ENCODE assay signal across 19 cellular contexts in genomic region chr4:113750734-113751133, GRCh38. TPM values are rescaled to one million over a fixed set of nuclear protein-coding genes. Genes with fewer than 3 reads are reported as not detected.
A peak's percentile ranks its signal among the peaks of the same experiment; 100 is the strongest.
DNase-seq lines count a peak whose midpoint lies in the region; ATAC-seq, FAIRE-seq and TF ChIP-seq lines count a peak whose summit lies in the region.
"Had no signal": no experiment of that assay in that cellular context is flagged by ENCODE, and none has a peak within 500 bp of the region (broad histone marks: within the 10 kb centered on the region; RNA-seq: fewer than 3 reads in every experiment).

No MANE protein-coding gene starts in this region.

- in situ Hi-C loops in HepG2 (cut with HindIII; ENCODE audit: extremely low pct_ligation_motif_present, low pct_unique_long_range_greater_than_20kb), result no loop called here

- peaks cover 27% of the 10 kb centered on the region for H3K4me1 Mint-ChIP-seq in T-helper 2 cell treated with Interferon-gamma antibody and Interleukin-4, amounts not matched to agents 5 μg/mL and 100 μg/mL, for 36 hours (ENCODE audit: low read depth)
- H3K4me1 Mint-ChIP-seq in type B pancreatic cell (ENCODE audit: unreplicated experiment), result peaks cover 8% of the 10 kb centered on the region
- peaks cover 11% of the 10 kb centered on the region for H3K4me1 Mint-ChIP-seq in neural progenitor cell

- H2AFZ ChIP-seq in HepG2 (ENCODE audit: low read length), result no peak overlapping the region
- H2AFZ ChIP-seq in neural progenitor cell (replicated peaks), result no peak overlapping the region
- H2AFZ ChIP-seq: GM23248 had no signal

- BruUV-seq in HepG2 (replicated peaks; lab: Mats Ljungman, UMichigan), result no TSS peak

- H3K9me3 Mint-ChIP-seq in T-helper 2 cell treated with Interferon-gamma antibody and Interleukin-4, amounts not matched to agents 5 μg/mL and 100 μg/mL, for 36 hours, result no peaks in the 10 kb centered on the region
- H3K9me3 Mint-ChIP-seq in type B pancreatic cell (no peaks in the 10 kb centered on the region), neural progenitor cell (no peaks in the 10 kb centered on the region)

- CTCF ChIA-PET in HepG2 (lab: Yijun Ruan, JAX; ENCODE audit: low intra/inter-chr PET ratio, low total read pairs), result no interaction called here

- intact Hi-C loops in HepG2 (cut with micrococcal nuclease; ENCODE audit: unreplicated experiment), result no loop called here
- intact Hi-C loops in right lobe of liver (cut with DNase I), result no loop called here
- intact Hi-C loops in kidney (cut with DNase I), result loop anchor here (10.0 kb wide), 1 partner anchor 206 kb away; no protein-coding TSS in a partner anchor

- WGBS in HepG2 (ENCODE audit: low lambda C conversion rate), result 100% methylated on average over 1 of the region's 1 CpG
- WGBS in right lobe of liver (ENCODE audit: insufficient coverage, low coverage, low lambda C conversion rate, missing lambda C conversion rate), result 100% methylated on average over 1 of the region's 1 CpG

- ATAC-seq in HepG2 (no peak), right lobe of liver (no peak)

- H3F3A ChIP-seq in neural progenitor cell (ENCODE audit: low read depth), result no peaks in the 10 kb centered on the region

- H3K4me1 ChIP-seq in HepG2 (ENCODE audit: insufficient read depth, low read length) (peaks cover 28% of the 10 kb centered on the region), right lobe of liver (no peaks in the 10 kb centered on the region), kidney (ENCODE audit: control insufficient read depth in 1 of 2, insufficient read depth in 1 of 2, low read depth in 1 of 2, low read length in 2 of 2) (no peaks in the 10 kb centered on the region), neural progenitor cell (peaks cover 7% of the 10 kb centered on the region)

- no peak overlapping the region for H3K4me3 Mint-ChIP-seq in T-helper 2 cell treated with Interferon-gamma antibody and Interleukin-4, amounts not matched to agents 5 μg/mL and 100 μg/mL, for 36 hours
- H3K4me3 Mint-ChIP-seq in type B pancreatic cell (no peak overlapping the region), neural progenitor cell (no peak overlapping the region)

- H3K27ac Mint-ChIP-seq in T-helper 2 cell treated with Interferon-gamma antibody and Interleukin-4, amounts not matched to agents 5 μg/mL and 100 μg/mL, for 36 hours, result peak overlapping the region; percentile 38
- H3K27ac Mint-ChIP-seq in type B pancreatic cell, result peak overlapping the region; percentile 60
- no peak overlapping the region for H3K27ac Mint-ChIP-seq in neural progenitor cell

- TF ChIP-seq CTCF in HepG2 (CRISPR knock-in tag; IDR thresholded peaks at IDR 0.05), result no peak
- no peak for TF ChIP-seq CTCF in right lobe of liver (IDR thresholded peaks at IDR 0.05)
- no peak for TF ChIP-seq CTCF in kidney (IDR thresholded peaks at IDR 0.05; ENCODE audit: borderline replicate concordance, extremely low read depth, insufficient read depth)
- no peak for TF ChIP-seq CTCF in type B pancreatic cell (conservative IDR thresholded peaks at IDR 0.05)
- TF ChIP-seq CTCF in neural progenitor cell (IDR thresholded peaks at IDR 0.05), result no peak

- POLR2A ChIA-PET in HepG2 (lab: Yijun Ruan, JAX), result no interaction called here

- H3K9ac ChIP-seq in HepG2 (ENCODE audit: insufficient read depth, low read depth, low read length), result no peak overlapping the region
- no peak overlapping the region for H3K9ac ChIP-seq in kidney (ENCODE audit: low read length in 2 of 2)
- no peak overlapping the region for H3K9ac ChIP-seq in neural progenitor cell
- H3K9ac ChIP-seq: BLaER1 treated with 17β-estradiol and CSF1 and Interleukin-3, amounts not matched to agents 10 nM and 100 nM; GM23248 had no signal

- H3K4me3 ChIP-seq in HepG2 (replicated peaks in 1 of 3; ENCODE audit: insufficient read depth in 1 of 3, low read depth in 2 of 3, low read length in 3 of 3), result no peak overlapping the region
- H3K4me3 ChIP-seq in right lobe of liver, result no peak overlapping the region
- no peak overlapping the region for H3K4me3 ChIP-seq in kidney (ENCODE audit: low read length in 2 of 2)
- H3K4me3 ChIP-seq in neural progenitor cell, result no peak overlapping the region
- H3K4me3 ChIP-seq: BLaER1 treated with 17β-estradiol and CSF1 and Interleukin-3, amounts not matched to agents 10 nM and 100 nM; GM12878; GM23248 had no signal

- H3K36me3 ChIP-seq in HepG2 (replicated peaks in 1 of 2; ENCODE audit: control insufficient read depth in 1 of 2, insufficient read depth in 2 of 2, low read length in 2 of 2) (no peaks in the 10 kb centered on the region), right lobe of liver (peaks cover 0 to 3% (median 0%) of the 10 kb centered on the region in 4 donors), kidney (ENCODE audit: control insufficient read depth in 1 of 2, insufficient read depth in 2 of 2, low read length in 2 of 2) (no peaks in the 10 kb centered on the region), neural progenitor cell (no peaks in the 10 kb centered on the region)

- no peak for FAIRE-seq in HepG2 (lab: Jason Lieb, UNC)
- no peak for FAIRE-seq in kidney (lab: Jason Lieb, UNC)
- FAIRE-seq: GM12878, GM18507, H54 had no signal

- H3K79me2 ChIP-seq in HepG2 (ENCODE audit: insufficient read depth, low read length), result peaks cover 22% of the 10 kb centered on the region
- H3K79me2 ChIP-seq in neural progenitor cell (ENCODE audit: low read depth), result no peaks in the 10 kb centered on the region

- no peak for TF ChIP-seq POLR2A in HepG2 (IDR thresholded peaks at IDR 0.05; ENCODE audit: insufficient read depth in 1 of 2, low read depth in 2 of 2, low read length in 2 of 2)
- TF ChIP-seq POLR2A in right lobe of liver (IDR thresholded peaks at IDR 0.05), result no peak

- H3K9me3 ChIP-seq in HepG2 (ENCODE audit: low read length) (no peaks in the 10 kb centered on the region), right lobe of liver (no peaks in the 10 kb centered on the region), kidney (ENCODE audit: control insufficient read depth in 1 of 2, low read length in 2 of 2) (no peaks in the 10 kb centered on the region), neural progenitor cell (ENCODE audit: low read depth) (no peaks in the 10 kb centered on the region)
- H3K9me3 ChIP-seq: BLaER1 treated with 17β-estradiol and CSF1 and Interleukin-3, amounts not matched to agents 10 nM and 100 nM had no signal

- peaks cover 43% of the 10 kb centered on the region for H3K36me3 Mint-ChIP-seq in T-helper 2 cell treated with Interferon-gamma antibody and Interleukin-4, amounts not matched to agents 5 μg/mL and 100 μg/mL, for 36 hours (ENCODE audit: low read depth)
- H3K36me3 Mint-ChIP-seq in type B pancreatic cell, result peaks cover 13% of the 10 kb centered on the region
- H3K36me3 Mint-ChIP-seq in neural progenitor cell, result peaks cover 3% of the 10 kb centered on the region

- no peaks in the 10 kb centered on the region for H3K27me3 ChIP-seq in HepG2 (ENCODE audit: control insufficient read depth in 1 of 2, insufficient read depth in 2 of 2, low read length in 2 of 2)
- H3K27me3 ChIP-seq in right lobe of liver, result no peaks in the 10 kb centered on the region
- H3K27me3 ChIP-seq in neural progenitor cell, result no peaks in the 10 kb centered on the region
- H3K27me3 ChIP-seq: BLaER1 treated with 17β-estradiol and CSF1 and Interleukin-3, amounts not matched to agents 10 nM and 100 nM had no signal

- H4K20me1 ChIP-seq in HepG2 (ENCODE audit: insufficient read depth, low read length) (no peaks in the 10 kb centered on the region), neural progenitor cell (ENCODE audit: low read depth) (no peaks in the 10 kb centered on the region)

- no peak overlapping the region for H3K4me2 ChIP-seq in HepG2 (ENCODE audit: low read depth, low read length)
- H3K4me2 ChIP-seq in neural progenitor cell, result no peak overlapping the region
- H3K4me2 ChIP-seq: BLaER1 treated with 17β-estradiol and CSF1 and Interleukin-3, amounts not matched to agents 10 nM and 100 nM had no signal

- H3K27me3 Mint-ChIP-seq in T-helper 2 cell treated with Interferon-gamma antibody and Interleukin-4, amounts not matched to agents 5 μg/mL and 100 μg/mL, for 36 hours (ENCODE audit: low read depth), result no peaks in the 10 kb centered on the region
- H3K27me3 Mint-ChIP-seq in type B pancreatic cell (no peaks in the 10 kb centered on the region), neural progenitor cell (ENCODE audit: insufficient read depth, low read depth) (no peaks in the 10 kb centered on the region)
- H3K27me3 Mint-ChIP-seq: CD4-positive, CD25-positive, alpha-beta regulatory T cell had no signal

- TF ChIP-seq EP300 in HepG2 (IDR thresholded peaks at IDR 0.05; ENCODE audit: low read depth in 2 of 2, low read length in 2 of 2) (no peak), HepG2 (CRISPR knock-in tag; IDR thresholded peaks at IDR 0.05; ENCODE audit: borderline replicate concordance) (no peak)

- no peak overlapping the region for H3K27ac ChIP-seq in HepG2 (ENCODE audit: extremely low read length, insufficient read depth, low read length)
- H3K27ac ChIP-seq in right lobe of liver, result no peak overlapping the region
- no peak overlapping the region for H3K27ac ChIP-seq in kidney (ENCODE audit: low read depth in 2 of 2, low read length in 2 of 2)
- no peak overlapping the region for H3K27ac ChIP-seq in neural progenitor cell
- H3K27ac ChIP-seq: BLaER1 treated with 17β-estradiol and CSF1 and Interleukin-3, amounts not matched to agents 10 nM and 100 nM; GM23248; HL-60 had no signal

- no peak for DNase-seq in T-helper 2 cell treated with Interferon-gamma antibody and Interleukin-4, amounts not matched to agents 5 μg/mL and 100 μg/mL, for 36 hours (ENCODE audit: low spot score)
- no peak for DNase-seq in T-helper 2 cell
- DNase-seq in HepG2 (ENCODE audit: low spot score), result no peak
- DNase-seq in right lobe of liver, result no peak
- peak; percentile 7 for DNase-seq in kidney
- DNase-seq in type B pancreatic cell (ENCODE audit: extremely low spot score, unreplicated experiment), result no peak
- DNase-seq in neural progenitor cell (ENCODE audit: low spot score), result no peak
- DNase-seq in HT-29 (ENCODE audit: low spot score), result no peak
- DNase-seq: 8988T; Calu3; CD4-positive, CD25-positive, alpha-beta regulatory T cell; DMS 273 treated with DMSO at 0.1 percent for 48 hours; DMS79; GM23248 had no signal

- no peak for TF ChIP-seq RAD21 in HepG2 (CRISPR knock-in tag; IDR thresholded peaks at IDR 0.05)

RNA-seq across cellular contexts. Expression of gene CAMK2D, which starts 10.8 kb away (rescaled TPM):
- total RNA-seq in HepG2 (2016; rRNA removed; fragmentation: Illumina TruSeq; extraction: Trizol) (65.4 and 86.7 TPM in 2 replicates), right lobe of liver (10 to 100 TPM; 17.0 to 30.6 (median 22.6) TPM), kidney (34.7 TPM), type B pancreatic cell (ENCODE audit: low replicate concordance) (57.6 and 62.0 TPM in 2 replicates), neural progenitor cell (ENCODE audit: low replicate concordance) (21.0 and 33.2 TPM in 2 replicates)
- total RNA-seq in HepG2 (2016; cell fraction: cytosol; rRNA removed; fragmentation: Illumina TruSeq; extraction: Trizol; ENCODE audit: low read depth), result 5.3 and 6.4 TPM in 2 replicates
- total RNA-seq in HepG2 (2016; cell fraction: insoluble cytoplasmic fraction; rRNA removed; fragmentation: Illumina TruSeq; extraction: Trizol), result 64.9 and 87.5 TPM in 2 replicates
- 15.6 and 15.7 TPM in 2 replicates for total RNA-seq in HepG2 (2016; cell fraction: membrane; rRNA removed; fragmentation: Illumina TruSeq; extraction: Trizol)
- total RNA-seq in HepG2 (2016; cell fraction: nucleus; rRNA removed; fragmentation: Illumina TruSeq; extraction: Trizol), result 73.6 and 76.3 TPM in 2 replicates
- polyA plus RNA-seq in HepG2 (2011; rRNA removed) (12.9 and 18.0 TPM in 2 replicates), kidney (ENCODE audit: insufficient read depth, low read depth, low replicate concordance) (9.1 TPM)
- polyA plus RNA-seq in HepG2 (2011; cell fraction: cytosol; rRNA removed), result 7.2 and 11.1 TPM in 2 replicates
- 10.2 and 12.5 TPM in 2 replicates for polyA plus RNA-seq in HepG2 (2011; cell fraction: nucleus; rRNA removed)
- polyA plus RNA-seq in HepG2 (2012), result 12.4 and 24.9 TPM in 2 replicates
- polyA plus RNA-seq in HepG2 (2016; cell fraction: cytosol; fragmentation: Illumina TruSeq; extraction: Trizol; ENCODE audit: low read depth), result 2.1 and 2.5 TPM in 2 replicates
- polyA plus RNA-seq in HepG2 (2016; cell fraction: insoluble cytoplasmic fraction; fragmentation: Illumina TruSeq; extraction: Trizol; ENCODE audit: low read depth), result 52.0 and 56.8 TPM in 2 replicates
- 6.8 and 7.3 TPM in 2 replicates for polyA plus RNA-seq in HepG2 (2016; cell fraction: membrane; fragmentation: Illumina TruSeq; extraction: Trizol; ENCODE audit: low read depth)
- polyA plus RNA-seq in HepG2 (2016; cell fraction: nucleus; fragmentation: Illumina TruSeq; extraction: Trizol; ENCODE audit: insufficient read depth, low read depth), result 34.5 and 36.0 TPM in 2 replicates
- 3.7 and 30.5 TPM in 2 replicates for polyA minus RNA-seq in HepG2 (2011; rRNA and poly(A)+ RNA removed; ENCODE audit: low replicate concordance)
- 24.3 and 30.2 TPM in 2 replicates for polyA minus RNA-seq in HepG2 (2011; cell fraction: cytosol; rRNA and poly(A)+ RNA removed)
- 97.8 and 99.0 TPM in 2 replicates for polyA minus RNA-seq in HepG2 (2011; cell fraction: nucleus; rRNA and poly(A)+ RNA removed)
- total RNA-seq in HT-29 (2014; rRNA removed; shearing (Covaris generic)), result 41.1 and 49.5 TPM in 2 replicates
